1 cellular context compared by ENCODE assay signal in genomic region chr6:16263464-16263863, GRCh38. TPM values are rescaled to one million over a fixed set of nuclear protein-coding genes. Genes with fewer than 3 reads are reported as not detected.
"Had no signal": no experiment of that assay in that cellular context is flagged by ENCODE, and none has a peak within 500 bp of the region (broad histone marks: within the 10 kb centered on the region; RNA-seq: fewer than 3 reads in every experiment).

No MANE protein-coding gene starts in this region.

RNA-seq across cellular contexts. Expression of gene GMPR, which starts 25.1 kb away (rescaled TPM):
- total RNA-seq: activated T-cell treated with anti-CD3 and anti-CD28 coated beads, Interleukin-2, amount 50 U/mL, for 72 hours had no signal
